Comparison of ENCODE assay signal across 10 cellular contexts in the genomic region with DNA sequence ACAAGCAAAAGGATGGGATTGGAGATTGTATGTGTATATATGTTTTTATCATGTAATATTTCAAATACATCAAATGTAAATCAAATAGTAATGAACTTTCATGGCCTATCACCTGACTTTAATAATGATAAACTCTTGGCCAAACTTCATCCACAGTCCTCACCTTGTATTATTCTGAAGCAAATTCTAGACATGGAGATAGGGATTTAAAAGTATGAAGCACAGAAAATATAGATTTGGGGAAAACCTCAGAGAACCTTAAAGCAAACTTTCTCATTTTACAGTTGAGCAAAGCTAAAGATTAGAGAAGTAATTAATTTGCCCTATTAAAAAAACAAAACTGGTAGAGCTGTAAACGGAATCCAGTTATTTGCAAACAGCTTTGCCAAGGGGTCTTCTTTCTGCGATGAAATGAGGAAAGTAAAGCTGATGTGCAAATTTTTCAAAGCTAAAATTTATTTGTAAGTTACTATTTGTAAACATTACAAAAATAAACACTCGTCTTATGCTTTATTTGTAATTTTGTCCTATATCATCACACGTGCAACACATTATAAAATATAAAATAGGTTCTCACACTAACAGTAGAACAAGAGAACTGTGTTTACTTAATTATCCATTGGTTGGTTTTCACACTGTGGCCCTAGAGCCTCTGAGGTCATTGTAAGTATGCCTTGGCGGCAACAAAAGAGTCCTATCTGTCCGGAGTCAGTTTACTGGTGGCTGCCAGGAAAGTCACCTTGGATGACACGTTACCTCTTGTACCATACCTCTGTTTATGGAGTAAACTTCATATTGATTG. TPM values are rescaled to one million over a fixed set of nuclear protein-coding genes. Genes with fewer than 3 reads are reported as not detected.
DNase-seq lines count a peak whose midpoint lies in the region; ATAC-seq and TF ChIP-seq lines count a peak whose summit lies in the region.
"Had no signal": no experiment of that assay in that cellular context is flagged by ENCODE, and none has a peak within 500 bp of the region (broad histone marks: within the 10 kb centered on the region; RNA-seq: fewer than 3 reads in every experiment).

No MANE protein-coding gene starts in this region.

- H3K4me3 ChIP-seq in PC-3 (ENCODE audit: low read length) (no peak overlapping the region), skin epidermis (no peak overlapping the region)

- BruUV-seq in PC-3 (replicated peaks; lab: Mats Ljungman, UMichigan), result TSS peak; percentile 95

- H3K9ac ChIP-seq in PC-3 (ENCODE audit: low read length), result peak overlapping the region; percentile 61; the same call in 1 of the 2 replicates

- POLR2A ChIA-PET in PC-3 (lab: Charles Lee; ENCODE audit: unreplicated experiment), result interaction anchor here (0.7 to 0.8 kb wide), 2 partner anchors 19 to 29 kb away, joined by 4 to 12 read pairs; partner anchors contain the start of gene DDX59

- no peaks in the 10 kb centered on the region for H3F3A ChIP-seq in PC-3 (ENCODE audit: low read length, unreplicated experiment)

- H3K27me3 ChIP-seq in PC-3 (ENCODE audit: low read length), result no peaks in the 10 kb centered on the region

- H3K36me3 ChIP-seq in PC-3 (ENCODE audit: low read depth, low read length), result no peaks in the 10 kb centered on the region

- peak overlapping the region; percentile 75 for H2AFZ ChIP-seq in PC-3 (ENCODE audit: low read length)

- no peaks in the 10 kb centered on the region for H3K9me2 ChIP-seq in PC-3 (replicated peaks; ENCODE audit: low read length)

- H3K79me2 ChIP-seq in PC-3 (ENCODE audit: low read length), result no peaks in the 10 kb centered on the region

- no peaks in the 10 kb centered on the region for H4K20me1 ChIP-seq in PC-3 (ENCODE audit: low read length)

- no peak for TF ChIP-seq CTCF in PC-3 (conservative IDR thresholded peaks at IDR 0.05; ENCODE audit: low read depth, low read length)

- DNase-seq in PC-3 (no peak), NCI-H2107 (lab: John Stamatoyannopoulos, UW) (no peak), dermis blood vessel endothelial cell (no peak), DMS153 (lab: John Stamatoyannopoulos, UW) (no peak)
- DNase-seq: cortex of kidney, NCI-H1436 treated with DMSO at 0.1 percent for 48 hours, NCI-H526 treated with DMSO at 0.1 percent for 48 hours had no signal

- peak overlapping the region; percentile 66 for H3K4me2 ChIP-seq in PC-3 (ENCODE audit: low read length)

- intact Hi-C loops in PC-3 (cut with micrococcal nuclease), result loop anchor here (2.0 to 5.0 kb wide), 2 partner anchors 28 to 162 kb away; partner anchors contain the start of gene DDX59

- H3K27ac ChIP-seq in PC-3 (ENCODE audit: low read length) (peak overlapping the region; percentile 81), skin epidermis (peak overlapping the region in 15 of 21 experiments; percentile 9 to 86 (median 55))

- H3K9me3 ChIP-seq in PC-3 (ENCODE audit: low read length), result no peaks in the 10 kb centered on the region

- H3K4me1 ChIP-seq in PC-3 (ENCODE audit: insufficient read depth, low read length), result peaks cover 20% of the 10 kb centered on the region

- CTCF ChIA-PET in PC-3 (lab: Charles Lee), result no interaction called here

- peak; percentile 5 for ATAC-seq in GM21515 (IDR thresholded peaks at IDR 0.05; ENCODE audit: unreplicated experiment)
- ATAC-seq in PC-3, result no peak
- ATAC-seq in esophagus mucosa, result peak; percentile 66

RNA-seq across cellular contexts. Expression of gene KIF14, which starts 20.0 kb away (rescaled TPM):
- total RNA-seq in PC-3 (2014; rRNA removed) (23.6 and 23.7 TPM in 2 replicates), esophagus mucosa (3.1 TPM), dermis blood vessel endothelial cell (3.1 and 18.0 TPM in 2 replicates)

RNA-seq across cellular contexts. Expression of gene DDX59, which starts 29.1 kb away (rescaled TPM):
- total RNA-seq in PC-3 (2014; rRNA removed), result 24.6 and 29.4 TPM in 2 replicates
- 13.8 TPM for total RNA-seq in esophagus mucosa
- 12.8 and 17.2 TPM in 2 replicates for total RNA-seq in dermis blood vessel endothelial cell
